In the genomic region with DNA sequence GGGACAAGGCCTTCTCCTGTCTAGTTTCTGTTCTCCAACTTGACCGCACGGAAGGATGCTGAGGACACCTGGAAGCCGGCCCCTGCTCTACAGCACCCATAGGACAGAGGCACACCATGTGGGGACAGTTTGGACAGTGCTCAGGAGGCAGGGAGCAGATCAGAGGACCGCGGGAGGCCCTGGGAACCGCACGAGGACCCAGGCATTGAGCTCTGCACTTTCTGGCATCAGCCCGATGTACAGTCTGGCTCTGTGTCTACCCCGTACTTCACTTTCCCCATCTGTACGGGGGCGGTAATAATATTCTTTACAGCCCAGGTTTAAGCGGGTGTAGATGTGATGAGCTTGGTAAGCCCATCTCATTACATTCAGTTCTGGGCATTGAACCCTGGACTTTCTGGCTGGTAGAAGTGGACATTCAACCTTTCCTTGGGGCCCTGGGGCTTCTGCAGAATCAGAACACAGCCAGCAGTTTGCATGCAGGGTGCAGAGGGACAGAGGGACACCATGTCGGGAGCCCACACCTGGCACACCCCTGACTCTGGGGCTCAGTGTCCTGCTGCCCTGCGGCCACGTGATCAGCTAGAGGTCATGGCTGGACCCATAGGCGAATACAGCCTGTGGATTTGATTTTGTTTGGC, we compare ENCODE assay signal across 1 cellular context.
TF ChIP-seq lines count a peak whose summit lies in the region.

No MANE protein-coding gene starts in this region.

TF ChIP-seq in HepG2, 621 proteins besides CTCF, POLR2A, EP300 and RAD21 (continued from another document):
- TF ChIP-seq, protein P1, sequence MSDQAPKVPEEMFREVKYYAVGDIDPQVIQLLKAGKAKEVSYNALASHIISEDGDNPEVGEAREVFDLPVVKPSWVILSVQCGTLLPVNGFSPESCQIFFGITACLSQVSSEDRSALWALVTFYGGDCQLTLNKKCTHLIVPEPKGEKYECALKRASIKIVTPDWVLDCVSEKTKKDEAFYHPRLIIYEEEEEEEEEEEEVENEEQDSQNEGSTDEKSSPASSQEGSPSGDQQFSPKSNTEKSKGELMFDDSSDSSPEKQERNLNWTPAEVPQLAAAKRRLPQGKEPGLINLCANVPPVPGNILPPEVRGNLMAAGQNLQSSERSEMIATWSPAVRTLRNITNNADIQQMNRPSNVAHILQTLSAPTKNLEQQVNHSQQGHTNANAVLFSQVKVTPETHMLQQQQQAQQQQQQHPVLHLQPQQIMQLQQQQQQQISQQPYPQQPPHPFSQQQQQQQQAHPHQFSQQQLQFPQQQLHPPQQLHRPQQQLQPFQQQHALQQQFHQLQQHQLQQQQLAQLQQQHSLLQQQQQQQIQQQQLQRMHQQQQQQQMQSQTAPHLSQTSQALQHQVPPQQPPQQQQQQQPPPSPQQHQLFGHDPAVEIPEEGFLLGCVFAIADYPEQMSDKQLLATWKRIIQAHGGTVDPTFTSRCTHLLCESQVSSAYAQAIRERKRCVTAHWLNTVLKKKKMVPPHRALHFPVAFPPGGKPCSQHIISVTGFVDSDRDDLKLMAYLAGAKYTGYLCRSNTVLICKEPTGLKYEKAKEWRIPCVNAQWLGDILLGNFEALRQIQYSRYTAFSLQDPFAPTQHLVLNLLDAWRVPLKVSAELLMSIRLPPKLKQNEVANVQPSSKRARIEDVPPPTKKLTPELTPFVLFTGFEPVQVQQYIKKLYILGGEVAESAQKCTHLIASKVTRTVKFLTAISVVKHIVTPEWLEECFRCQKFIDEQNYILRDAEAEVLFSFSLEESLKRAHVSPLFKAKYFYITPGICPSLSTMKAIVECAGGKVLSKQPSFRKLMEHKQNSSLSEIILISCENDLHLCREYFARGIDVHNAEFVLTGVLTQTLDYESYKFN (CRISPR knock-in tag; conservative IDR thresholded peaks at IDR 0.05), result peak; percentile 42; the same call in 1 of the 2 replicates
- TF ChIP-seq RBFOX2 (IDR thresholded peaks at IDR 0.05; ENCODE audit: low read depth, low read length) (no peak), ZNF788 (CRISPR knock-in tag; IDR thresholded peaks at IDR 0.05; ENCODE audit: borderline replicate concordance) (no peak), KLF6 (CRISPR knock-in tag; IDR thresholded peaks at IDR 0.05) (no peak)
